ENCODE assay signal across 12 cellular contexts in the genomic region with DNA sequence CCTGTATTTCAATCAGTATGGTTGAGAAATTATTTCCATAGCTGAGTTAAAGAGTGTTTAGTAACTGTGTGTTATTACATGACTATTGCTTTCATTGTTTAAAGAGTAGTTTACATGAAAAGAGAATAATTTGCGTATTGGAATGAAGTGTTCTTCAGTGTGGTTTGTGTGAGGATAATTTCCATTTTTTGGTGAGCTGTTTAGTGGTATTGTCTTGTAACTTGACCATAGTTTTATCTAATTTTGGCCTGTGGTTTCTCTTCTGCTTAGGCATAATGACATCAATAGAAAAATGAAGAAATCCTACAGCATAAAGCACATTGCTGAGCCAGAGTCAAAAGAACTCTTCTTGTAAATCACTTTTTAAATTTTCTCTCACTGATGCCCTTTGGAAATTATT.
A peak's percentile ranks its signal among the peaks of the same experiment; 100 is the strongest.
DNase-seq lines count a peak whose midpoint lies in the region; ATAC-seq and TF ChIP-seq lines count a peak whose summit lies in the region.
"Had no signal": no experiment of that assay in that cellular context is flagged by ENCODE, and none has a peak within 500 bp of the region (broad histone marks: within the 10 kb centered on the region; RNA-seq: fewer than 3 reads in every experiment).

No MANE protein-coding gene starts in this region.

- in situ Hi-C loops in astrocyte of the cerebellum (cut with HindIII; ENCODE audit: low sequenced_read_pairs) = no loop called here

- TF ChIP-seq CTCF in astrocyte of the cerebellum (IDR thresholded peaks at IDR 0.05; ENCODE audit: low read depth, low read length, missing control alignments) = no peak

- ATAC-seq in GM18909 (IDR thresholded peaks at IDR 0.05; ENCODE audit: poor library complexity, unreplicated experiment) (peak; percentile 61), HG03280 (IDR thresholded peaks at IDR 0.05; ENCODE audit: unreplicated experiment) (peak; percentile 68)

- DNase-seq in astrocyte of the cerebellum (ENCODE audit: low read depth) = peak; percentile 65
- DNase-seq in stromal cell of bone marrow (ENCODE audit: low read depth) = peak; percentile 65
- DNase-seq in NCI-H1694 (lab: John Stamatoyannopoulos, UW) = no peak
- DNase-seq in SW 1271 (lab: John Stamatoyannopoulos, UW) = no peak
- DNase-seq in GF-D8 (lab: John Stamatoyannopoulos, UW) = no peak
- DNase-seq: activated CD4-positive, alpha-beta memory T cell treated with anti-CD3 and anti-CD28 coated beads for 36 hours; activated effector memory CD4-positive, alpha-beta T cell treated with anti-CD3 and anti-CD28 coated beads, Interleukin-2, amount 50 U/mL, for 16 hours; Caco-2; thyroid gland had no signal

- H3K4me3 ChIP-seq in astrocyte of the cerebellum (ENCODE audit: low read depth, low read length) = no peak overlapping the region
- H3K4me3 ChIP-seq: lung, thyroid gland had no signal

Comparison
In these comparisons a context has a peak if more than half of its experiments do, and no peak if none do; other contexts are left out.
1. DNase-seq: peak in astrocyte of the cerebellum (single experiment) and stromal cell of bone marrow (single experiment); none in NCI-H1694 (single experiment), SW 1271 (0 of 2) and GF-D8 (single experiment).